8 cellular contexts compared by ENCODE assay signal in genomic region chr9:35688558-35689350, GRCh38. TPM values are rescaled to one million over a fixed set of nuclear protein-coding genes. Genes with fewer than 3 reads are reported as not detected.
DNase-seq lines count a peak whose midpoint lies in the region; ATAC-seq and TF ChIP-seq lines count a peak whose summit lies in the region.

No MANE protein-coding gene starts in this region.

- TF ChIP-seq CTCF in cardiac muscle cell (IDR thresholded peaks at IDR 0.05; ENCODE audit: low read depth, low read length): no peak

- H3K27ac ChIP-seq in cardiac muscle cell (peak overlapping the region; percentile 95), iPS-18a (ENCODE audit: low read length) (no peak overlapping the region)

- H3K4me3 ChIP-seq in cardiac muscle cell: peak overlapping the region; percentile 67
- H3K4me3 ChIP-seq in iPS-18a (ENCODE audit: low read length): peak overlapping the region; percentile 76

- H3K9ac ChIP-seq in iPS-18a (ENCODE audit: low read length): peak overlapping the region; percentile 79

- no peaks in the 10 kb centered on the region for H3K9me3 Mint-ChIP-seq in activated T-helper 17 cell treated with anti-CD3 and anti-CD28 coated beads, Interleukin-2, amount 50 U/mL, for 72 hours

- H3K36me3 ChIP-seq in cardiac muscle cell: peaks cover 21% of the 10 kb centered on the region
- H3K36me3 ChIP-seq in iPS-18a (ENCODE audit: control insufficient read depth, low read depth, low read length): peaks cover 32% of the 10 kb centered on the region

- H3K4me1 Mint-ChIP-seq in activated T-helper 17 cell treated with anti-CD3 and anti-CD28 coated beads, Interleukin-2, amount 50 U/mL, for 72 hours: peaks cover 15% of the 10 kb centered on the region

- intact Hi-C loops in cardiac septum (cut with DNase I): no loop called here

- no peaks in the 10 kb centered on the region for H3K27me3 Mint-ChIP-seq in activated T-helper 17 cell treated with anti-CD3 and anti-CD28 coated beads, Interleukin-2, amount 50 U/mL, for 72 hours

- peak overlapping the region; percentile 67 for H3K4me3 Mint-ChIP-seq in activated T-helper 17 cell treated with anti-CD3 and anti-CD28 coated beads, Interleukin-2, amount 50 U/mL, for 72 hours

- ATAC-seq in activated T-helper 17 cell treated with anti-CD3 and anti-CD28 coated beads, Interleukin-2, amount 50 U/mL, for 72 hours (replicated peaks): peak; percentile 92
- ATAC-seq in stimulated activated naive CD8-positive, alpha-beta T cell treated with anti-CD3 and anti-CD28 coated beads, Interleukin-15, Interleukin-2, amounts not matched to agents 100 U/mL and 50 U/mL, for 24 hours: peak; percentile 82
- no peak for ATAC-seq in GM21723 (IDR thresholded peaks at IDR 0.05; ENCODE audit: unreplicated experiment)
- ATAC-seq in GM18517 (IDR thresholded peaks at IDR 0.05; ENCODE audit: unreplicated experiment): no peak

- H3K36me3 Mint-ChIP-seq in activated T-helper 17 cell treated with anti-CD3 and anti-CD28 coated beads, Interleukin-2, amount 50 U/mL, for 72 hours (ENCODE audit: low read depth): no peaks in the 10 kb centered on the region

- DNase-seq in cardiac muscle cell (ENCODE audit: low read depth in 1 of 2, low spot score in 1 of 2) (peak in 1 of 2 donors; percentile 69), cardiac septum (ENCODE audit: low spot score) (no peak), HK-2 (ENCODE audit: unreplicated experiment) (no peak)
- DNase-seq in stimulated activated naive CD8-positive, alpha-beta T cell treated with anti-CD3 and anti-CD28 coated beads, Interleukin-15, Interleukin-2, amounts not matched to agents 100 U/mL and 50 U/mL, for 24 hours: no peak

- H3K4me1 ChIP-seq in cardiac muscle cell (ENCODE audit: low read depth): peaks cover 32% of the 10 kb centered on the region
- H3K4me1 ChIP-seq in iPS-18a (ENCODE audit: control insufficient read depth, low read depth, low read length): peaks cover 4% of the 10 kb centered on the region

- no peaks in the 10 kb centered on the region for H3K27me3 ChIP-seq in cardiac muscle cell
- H3K27me3 ChIP-seq in iPS-18a (ENCODE audit: control insufficient read depth, insufficient read depth, low read length): no peaks in the 10 kb centered on the region

- H3K27ac Mint-ChIP-seq in activated T-helper 17 cell treated with anti-CD3 and anti-CD28 coated beads, Interleukin-2, amount 50 U/mL, for 72 hours: peak overlapping the region; percentile 80

- H3K9me3 ChIP-seq in cardiac muscle cell (ENCODE audit: low read depth): no peaks in the 10 kb centered on the region
- no peaks in the 10 kb centered on the region for H3K9me3 ChIP-seq in iPS-18a (ENCODE audit: control insufficient read depth, low read depth, low read length)

RNA-seq across cellular contexts. Expression of gene TPM2, which starts 1.0 kb away (rescaled TPM):
- 645 and 899 TPM in 2 replicates for total RNA-seq in cardiac muscle cell
- polyA plus RNA-seq in cardiac muscle cell: 761 and 1,591 TPM in 2 replicates
- 690 TPM for total RNA-seq in cardiac septum
- 1 to 10 TPM; 4.1 to 6.2 TPM for total RNA-seq in activated T-helper 17 cell treated with anti-CD3 and anti-CD28 coated beads, Interleukin-2, amount 50 U/mL, for 72 hours

RNA-seq across cellular contexts. Expression of gene CA9, which starts 15.0 kb away (rescaled TPM):
- total RNA-seq in cardiac muscle cell (2.4 and 3.1 TPM in 2 replicates), cardiac septum (0.48 TPM)
- polyA plus RNA-seq in cardiac muscle cell: 2.6 and 4.9 TPM in 2 replicates
- total RNA-seq in activated T-helper 17 cell treated with anti-CD3 and anti-CD28 coated beads, Interleukin-2, amount 50 U/mL, for 72 hours: 10 to 100 TPM in 1 of 2 donors, under 1 TPM in 1; 0.89 to 31.7 TPM

RNA-seq across cellular contexts. Expression of gene ARHGEF39, which starts 23.8 kb away (rescaled TPM):
- 1.5 and 12.6 TPM in 2 replicates for total RNA-seq in cardiac muscle cell
- 5.6 and 36.9 TPM in 2 replicates for polyA plus RNA-seq in cardiac muscle cell
- 0.48 TPM for total RNA-seq in cardiac septum
- total RNA-seq in activated T-helper 17 cell treated with anti-CD3 and anti-CD28 coated beads, Interleukin-2, amount 50 U/mL, for 72 hours: 10 to 100 TPM in 1 of 2 donors, 1 to 10 TPM in 1; 9.4 to 16.1 TPM

RNA-seq across cellular contexts. Expression of gene CCDC107, which starts 30.7 kb away (rescaled TPM):
- 26.5 and 29.3 TPM in 2 replicates for total RNA-seq in cardiac muscle cell
- 68.5 and 75.1 TPM in 2 replicates for polyA plus RNA-seq in cardiac muscle cell
- 47.7 TPM for total RNA-seq in cardiac septum
- 10 to 100 TPM; 17.5 to 19.8 TPM for total RNA-seq in activated T-helper 17 cell treated with anti-CD3 and anti-CD28 coated beads, Interleukin-2, amount 50 U/mL, for 72 hours

RNA-seq across cellular contexts. Expression of gene RMRP, which starts 30.9 kb away (rescaled TPM):
- 6,299 and 17,487 TPM in 2 replicates for total RNA-seq in cardiac muscle cell
- polyA plus RNA-seq in cardiac muscle cell: not detected in 2 replicates
- total RNA-seq in cardiac septum: 10,677 TPM
- over 10,000 TPM in 1 of 2 donors, 1,000 to 10,000 TPM in 1; 5,785 to 10,768 TPM for total RNA-seq in activated T-helper 17 cell treated with anti-CD3 and anti-CD28 coated beads, Interleukin-2, amount 50 U/mL, for 72 hours

Comparison
In these comparisons a context has a peak if more than half of its experiments do, and no peak if none do; other contexts are left out.
1. ATAC-seq: peak in activated T-helper 17 cell treated with anti-CD3 and anti-CD28 coated beads, Interleukin-2, amount 50 U/mL, for 72 hours (single experiment) and stimulated activated naive CD8-positive, alpha-beta T cell treated with anti-CD3 and anti-CD28 coated beads, Interleukin-15, Interleukin-2, amounts not matched to agents 100 U/mL and 50 U/mL, for 24 hours (single experiment); none in GM21723 (single experiment) and GM18517 (single experiment).
2. RNA of gene TPM2, which starts 1.0 kb away (total RNA-seq): 690 TPM in cardiac septum (single experiment) and 645 to 899 TPM in cardiac muscle cell; 4.1 to 6.2 TPM in activated T-helper 17 cell treated with anti-CD3 and anti-CD28 coated beads, Interleukin-2, amount 50 U/mL, for 72 hours; every median in the first group is over 10 times any median in the second.